Comparison of ENCODE assay signal across 30 cellular contexts in genomic region chr12:12244341-12244740, GRCh38. TPM values are rescaled to one million over a fixed set of nuclear protein-coding genes. Genes with fewer than 3 reads are reported as not detected.
A peak's percentile ranks its signal among the peaks of the same experiment; 100 is the strongest.
DNase-seq lines count a peak whose midpoint lies in the region; ATAC-seq, FAIRE-seq and TF ChIP-seq lines count a peak whose summit lies in the region.
"Had no signal": no experiment of that assay in that cellular context is flagged by ENCODE, and none has a peak within 500 bp of the region (broad histone marks: within the 10 kb centered on the region; RNA-seq: fewer than 3 reads in every experiment).

No MANE protein-coding gene starts in this region.

- H4K8ac ChIP-seq in trophoblast cell (ENCODE audit: low read depth, low read length) = no peak overlapping the region

- H3K14ac ChIP-seq in trophoblast cell (ENCODE audit: low read length) = no peak overlapping the region

- H3K79me2 ChIP-seq in astrocyte (ENCODE audit: insufficient read depth, low read length) = peaks cover 91% of the 10 kb centered on the region
- no peaks in the 10 kb centered on the region for H3K79me2 ChIP-seq in trophoblast cell (ENCODE audit: control insufficient read depth, insufficient read depth, low read length, poor library complexity)

- no peak overlapping the region for H3K23ac ChIP-seq in trophoblast cell (ENCODE audit: low read length)

- no peaks in the 10 kb centered on the region for H3K27me3 ChIP-seq in astrocyte (ENCODE audit: insufficient read depth, low read length)
- no peaks in the 10 kb centered on the region for H3K27me3 ChIP-seq in trophoblast cell (ENCODE audit: insufficient read depth, low read length)
- H3K27me3 ChIP-seq: adrenal gland, breast epithelium, upper lobe of left lung had no signal

- H3K9me3 ChIP-seq in astrocyte (ENCODE audit: insufficient read depth, low read depth, low read length) (no peaks in the 10 kb centered on the region), trophoblast cell (ENCODE audit: insufficient read depth, low read depth, low read length) (no peaks in the 10 kb centered on the region)
- H3K9me3 ChIP-seq: adrenal gland, breast epithelium, upper lobe of left lung had no signal

- H3K4me3 ChIP-seq in astrocyte (ENCODE audit: insufficient read depth, low read depth, low read length) = no peak overlapping the region
- no peak overlapping the region for H3K4me3 ChIP-seq in trophoblast cell (ENCODE audit: low read depth, low read length)
- H3K4me3 ChIP-seq: adrenal gland, breast epithelium, upper lobe of left lung had no signal

- no peak overlapping the region for H2AK5ac ChIP-seq in trophoblast cell (ENCODE audit: low read length)

- H3K9ac ChIP-seq in astrocyte (ENCODE audit: low read length) = no peak overlapping the region
- H3K9ac ChIP-seq in trophoblast cell (ENCODE audit: low read length) = no peak overlapping the region

- no peaks in the 10 kb centered on the region for H3K79me1 ChIP-seq in trophoblast cell (ENCODE audit: low read length)

- no peak for ATAC-seq in HG02610 (IDR thresholded peaks at IDR 0.05; ENCODE audit: unreplicated experiment)
- ATAC-seq in GM21825 (IDR thresholded peaks at IDR 0.05; ENCODE audit: unreplicated experiment) = no peak
- no peak for ATAC-seq in HG02759 (IDR thresholded peaks at IDR 0.05; ENCODE audit: unreplicated experiment)
- ATAC-seq in stimulated activated naive CD8-positive, alpha-beta T cell treated with anti-CD3 and anti-CD28 coated beads, Interleukin-15, amount 100 ng/mL, for 72 hours = no peak
- ATAC-seq: activated CD8-positive, alpha-beta T cell treated with anti-CD3 and anti-CD28 coated beads for 36 hours; naive thymus-derived CD8-positive, alpha-beta T cell; PC-3 had no signal

- peak overlapping the region; percentile 53 for H3K18ac ChIP-seq in trophoblast cell (ENCODE audit: low read length)

- H3K4ac ChIP-seq in trophoblast cell (ENCODE audit: low read depth, low read length) = no peak overlapping the region

- TF ChIP-seq CTCF in astrocyte (IDR thresholded peaks at IDR 0.05; ENCODE audit: insufficient read depth, low read depth, low read length) = no peak

- no peak overlapping the region for H2BK120ac ChIP-seq in trophoblast cell (ENCODE audit: insufficient read depth, low read length, poor library complexity)

- H3K4me1 ChIP-seq in astrocyte (ENCODE audit: insufficient read depth, low read length) (no peaks in the 10 kb centered on the region), trophoblast cell (ENCODE audit: control insufficient read depth in 1 of 2, insufficient read depth in 2 of 2, low read length in 2 of 2) (no peaks in the 10 kb centered on the region)
- H3K4me1 ChIP-seq: breast epithelium had no signal

- H4K91ac ChIP-seq in trophoblast cell (ENCODE audit: low read depth, low read length) = no peak overlapping the region

- no peaks in the 10 kb centered on the region for H3K9me3 Mint-ChIP-seq in astrocyte (ENCODE audit: unreplicated experiment)
- H3K9me3 Mint-ChIP-seq in stimulated activated naive CD8-positive, alpha-beta T cell treated with anti-CD3 and anti-CD28 coated beads, Interleukin-15, amount 100 ng/mL, for 72 hours = no peaks in the 10 kb centered on the region
- H3K9me3 Mint-ChIP-seq: activated CD8-positive, alpha-beta T cell treated with anti-CD3 and anti-CD28 coated beads for 36 hours; activated naive CD4-positive, alpha-beta T cell treated with anti-CD3 and anti-CD28 coated beads for 36 hours; CD4-positive, alpha-beta T cell had no signal

- no peaks in the 10 kb centered on the region for H3K27me3 Mint-ChIP-seq in astrocyte (ENCODE audit: low read depth, unreplicated experiment)
- H3K27me3 Mint-ChIP-seq in stimulated activated naive CD8-positive, alpha-beta T cell treated with anti-CD3 and anti-CD28 coated beads, Interleukin-15, amount 100 ng/mL, for 72 hours = no peaks in the 10 kb centered on the region
- H3K27me3 Mint-ChIP-seq: activated CD8-positive, alpha-beta T cell treated with anti-CD3 and anti-CD28 coated beads for 36 hours; CD4-positive, alpha-beta T cell; naive thymus-derived CD8-positive, alpha-beta T cell had no signal

- WGBS in trophoblast cell (ENCODE audit: extremely low coverage, insufficient coverage, insufficient read length) = no CpG with 5 or more reads among the region's 12 CpGs

- peaks cover 57% of the 10 kb centered on the region for H4K20me1 ChIP-seq in astrocyte (ENCODE audit: insufficient read depth, low read length)

- DNase-seq in Ammon's horn (ENCODE audit: low spot score) = peak; percentile 88
- peak; percentile 61 for DNase-seq in astrocyte (ENCODE audit: low read depth)
- DNase-seq in hypothalamus (lab: John Stamatoyannopoulos, UW) = peak in 30 of 51 donors; percentile 5 to 80 (median 35)
- DNase-seq in trophoblast cell = no peak
- DNase-seq in stimulated activated naive CD8-positive, alpha-beta T cell treated with anti-CD3 and anti-CD28 coated beads, Interleukin-15, amount 100 ng/mL, for 72 hours = no peak
- DNase-seq: activated CD8-positive, alpha-beta T cell treated with anti-CD3 and anti-CD28 coated beads for 36 hours; activated naive CD4-positive, alpha-beta T cell treated with anti-CD3 and anti-CD28 coated beads for 36 hours; adrenal gland; CD4-positive, alpha-beta T cell; DND-41; effector CD8-positive, alpha-beta T cell; KBM-7; naive thymus-derived CD8-positive, alpha-beta T cell; NCI-H1105 treated with DMSO at 0.1 percent for 48 hours; NCI-H2081; NCI-H2227 treated with DMSO at 0.1 percent for 48 hours; NCI-H526 treated with DMSO at 0.1 percent for 48 hours; NK-92 treated with Interleukin-12 subunit alpha and Interleukin-12 subunit beta, amount 100 ng/mL, for 24 hours; PC-3; Right ventricle myocardium superior; stimulated activated CD4-positive, alpha-beta T cell treated with anti-CD3 and anti-CD28 coated beads, Interleukin-4, amount 100 ng/mL, for 24 hours; upper lobe of left lung had no signal

- H2BK12ac ChIP-seq in trophoblast cell (ENCODE audit: low read length) = no peak overlapping the region

- peaks cover 3% of the 10 kb centered on the region for H3K36me3 ChIP-seq in astrocyte (ENCODE audit: insufficient read depth, low read length)
- peaks cover 3% of the 10 kb centered on the region in 2 experiments for H3K36me3 ChIP-seq in trophoblast cell (ENCODE audit: control insufficient read depth in 1 of 2, insufficient read depth in 2 of 2, low read length in 2 of 2)
- H3K36me3 ChIP-seq: adrenal gland, breast epithelium had no signal

- H3K4me2 ChIP-seq in astrocyte (ENCODE audit: low read length) (no peak overlapping the region), trophoblast cell (ENCODE audit: low read length) (no peak overlapping the region)

- H3K27ac Mint-ChIP-seq in astrocyte (ENCODE audit: unreplicated experiment) = no peak overlapping the region
- no peak overlapping the region for H3K27ac Mint-ChIP-seq in stimulated activated naive CD8-positive, alpha-beta T cell treated with anti-CD3 and anti-CD28 coated beads, Interleukin-15, amount 100 ng/mL, for 72 hours
- H3K27ac Mint-ChIP-seq: activated CD8-positive, alpha-beta T cell treated with anti-CD3 and anti-CD28 coated beads for 36 hours; activated naive CD4-positive, alpha-beta T cell treated with anti-CD3 and anti-CD28 coated beads for 36 hours; CD4-positive, alpha-beta T cell; naive thymus-derived CD8-positive, alpha-beta T cell had no signal

- no peak overlapping the region for H3K4me3 Mint-ChIP-seq in astrocyte (ENCODE audit: unreplicated experiment)
- no peak overlapping the region for H3K4me3 Mint-ChIP-seq in stimulated activated naive CD8-positive, alpha-beta T cell treated with anti-CD3 and anti-CD28 coated beads, Interleukin-15, amount 100 ng/mL, for 72 hours
- H3K4me3 Mint-ChIP-seq: activated CD8-positive, alpha-beta T cell treated with anti-CD3 and anti-CD28 coated beads for 36 hours; activated naive CD4-positive, alpha-beta T cell treated with anti-CD3 and anti-CD28 coated beads for 36 hours; CD4-positive, alpha-beta T cell; naive thymus-derived CD8-positive, alpha-beta T cell had no signal

- H4K12ac ChIP-seq in trophoblast cell (ENCODE audit: low read depth, low read length) = no peak overlapping the region

- H2AFZ ChIP-seq in astrocyte (ENCODE audit: low read depth, low read length) (no peak overlapping the region), trophoblast cell (ENCODE audit: insufficient read depth, low read length, poor library complexity) (no peak overlapping the region)

- H3K4me1 Mint-ChIP-seq in astrocyte (ENCODE audit: low read depth, unreplicated experiment) = peaks cover 29% of the 10 kb centered on the region
- H3K4me1 Mint-ChIP-seq in stimulated activated naive CD8-positive, alpha-beta T cell treated with anti-CD3 and anti-CD28 coated beads, Interleukin-15, amount 100 ng/mL, for 72 hours = peaks cover 22% of the 10 kb centered on the region

- no peak for FAIRE-seq in astrocyte (lab: Jason Lieb, UNC)
- FAIRE-seq: A204.1, colon, GM19239, H1 had no signal

- H3K27ac ChIP-seq in astrocyte (ENCODE audit: low read depth, low read length) (no peak overlapping the region), trophoblast cell (ENCODE audit: low read depth, low read length) (no peak overlapping the region)
- H3K27ac ChIP-seq: adrenal gland, breast epithelium, upper lobe of left lung had no signal

- no peak overlapping the region for H2BK5ac ChIP-seq in trophoblast cell (ENCODE audit: low read depth, low read length, poor library complexity)

- H3K36me3 Mint-ChIP-seq in astrocyte (ENCODE audit: low read depth, unreplicated experiment) = peaks cover 8% of the 10 kb centered on the region

RNA-seq across cellular contexts. Expression of gene LRP6, which starts 22.5 kb away (rescaled TPM):
- total RNA-seq in astrocyte = 40.9 and 45.8 TPM in 2 replicates
- 10.0 and 10.6 TPM in 2 replicates for polyA plus RNA-seq in trophoblast cell (2013)

Comparison
In these comparisons a context has a peak if more than half of its experiments do, and no peak if none do; other contexts are left out.
1. DNase-seq: peak in Ammon's horn (single experiment), astrocyte (single experiment) and hypothalamus (30 of 51); none in trophoblast cell (0 of 2) and stimulated activated naive CD8-positive, alpha-beta T cell treated with anti-CD3 and anti-CD28 coated beads, Interleukin-15, amount 100 ng/mL, for 72 hours (0 of 2).